Comparison of ENCODE assay signal across 15 cellular contexts in the genomic region with DNA sequence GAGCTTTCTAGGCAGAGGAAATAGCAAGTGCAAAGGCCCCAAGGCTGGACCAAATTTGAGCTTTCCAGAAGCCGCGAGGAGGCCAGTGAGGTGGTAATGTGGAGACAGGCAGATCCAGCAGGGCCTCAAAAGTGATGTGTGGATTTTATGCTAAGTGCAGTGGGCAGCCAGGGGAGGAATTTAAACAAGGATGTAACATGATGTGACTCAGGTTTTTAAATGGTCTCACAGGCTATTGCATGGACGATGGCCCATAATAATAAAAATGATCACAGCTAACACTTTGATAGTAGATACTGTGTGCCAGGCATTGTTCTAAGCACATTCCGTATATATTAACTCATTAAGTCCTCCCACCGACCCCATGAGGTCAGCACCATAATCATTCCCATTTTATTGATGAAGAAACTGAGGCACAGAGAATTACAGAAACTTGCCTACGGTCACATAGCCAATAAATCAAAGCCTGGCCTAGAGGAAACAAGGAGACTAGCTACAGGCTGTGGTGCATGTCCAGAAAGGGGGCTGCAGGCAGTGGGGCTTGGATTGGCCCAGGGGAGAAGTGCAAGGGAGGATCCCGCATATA. TPM values are rescaled to one million over a fixed set of nuclear protein-coding genes. Genes with fewer than 3 reads are reported as not detected.
DNase-seq lines count a peak whose midpoint lies in the region; ATAC-seq and TF ChIP-seq lines count a peak whose summit lies in the region.
"Had no signal": no experiment of that assay in that cellular context is flagged by ENCODE, and none has a peak within 500 bp of the region (broad histone marks: within the 10 kb centered on the region; RNA-seq: fewer than 3 reads in every experiment).

No MANE protein-coding gene starts in this region.

- no peak overlapping the region for H3K4me3 ChIP-seq in fibroblast of the aortic adventitia (ENCODE audit: low read depth, low read length)
- H3K4me3 ChIP-seq: skin epidermis, upper lobe of right lung had no signal

- H3K27me3 Mint-ChIP-seq in stimulated activated naive CD8-positive, alpha-beta T cell treated with anti-CD3 and anti-CD28 coated beads, Interleukin-15, Interleukin-2, amounts not matched to agents 100 ng/mL and 50 ng/mL, for 24 hours, result no peaks in the 10 kb centered on the region
- H3K27me3 Mint-ChIP-seq in activated naive CD8-positive, alpha-beta T cell treated with anti-CD3 and anti-CD28 coated beads, Interleukin-2, amount 50 U/mL, for 24 hours, result no peaks in the 10 kb centered on the region
- H3K27me3 Mint-ChIP-seq: naive B cell had no signal

- H3K4me3 Mint-ChIP-seq in stimulated activated naive CD8-positive, alpha-beta T cell treated with anti-CD3 and anti-CD28 coated beads, Interleukin-15, Interleukin-2, amounts not matched to agents 100 ng/mL and 50 ng/mL, for 24 hours, result no peak overlapping the region
- no peak overlapping the region for H3K4me3 Mint-ChIP-seq in activated naive CD8-positive, alpha-beta T cell treated with anti-CD3 and anti-CD28 coated beads, Interleukin-2, amount 50 U/mL, for 24 hours

- no peaks in the 10 kb centered on the region for H3K36me3 Mint-ChIP-seq in stimulated activated naive CD8-positive, alpha-beta T cell treated with anti-CD3 and anti-CD28 coated beads, Interleukin-15, Interleukin-2, amounts not matched to agents 100 ng/mL and 50 ng/mL, for 24 hours (ENCODE audit: low read depth)
- H3K36me3 Mint-ChIP-seq in activated naive CD8-positive, alpha-beta T cell treated with anti-CD3 and anti-CD28 coated beads, Interleukin-2, amount 50 U/mL, for 24 hours (ENCODE audit: low read depth), result no peaks in the 10 kb centered on the region
- H3K36me3 Mint-ChIP-seq: naive B cell had no signal

- H3K9me3 Mint-ChIP-seq in stimulated activated naive CD8-positive, alpha-beta T cell treated with anti-CD3 and anti-CD28 coated beads, Interleukin-15, Interleukin-2, amounts not matched to agents 100 ng/mL and 50 ng/mL, for 24 hours, result peaks cover 5% of the 10 kb centered on the region
- peaks cover 13% of the 10 kb centered on the region for H3K9me3 Mint-ChIP-seq in activated naive CD8-positive, alpha-beta T cell treated with anti-CD3 and anti-CD28 coated beads, Interleukin-2, amount 50 U/mL, for 24 hours
- H3K9me3 Mint-ChIP-seq: naive B cell had no signal

- TF ChIP-seq CTCF in fibroblast of the aortic adventitia (IDR thresholded peaks at IDR 0.05; ENCODE audit: insufficient read depth, low read length), result no peak

- no peak for ATAC-seq in stimulated activated naive CD8-positive, alpha-beta T cell treated with anti-CD3 and anti-CD28 coated beads, Interleukin-15, Interleukin-2, amounts not matched to agents 100 U/mL and 50 U/mL, for 24 hours
- ATAC-seq in activated naive CD8-positive, alpha-beta T cell treated with anti-CD3 and anti-CD28 coated beads, Interleukin-2, amount 50 U/mL, for 24 hours, result no peak
- no peak for ATAC-seq in GM18498 (IDR thresholded peaks at IDR 0.05; ENCODE audit: unreplicated experiment)
- ATAC-seq: foreskin keratinocyte had no signal

- peaks cover 48% of the 10 kb centered on the region for H3K4me1 Mint-ChIP-seq in stimulated activated naive CD8-positive, alpha-beta T cell treated with anti-CD3 and anti-CD28 coated beads, Interleukin-15, Interleukin-2, amounts not matched to agents 100 ng/mL and 50 ng/mL, for 24 hours (ENCODE audit: low read depth)
- H3K4me1 Mint-ChIP-seq in activated naive CD8-positive, alpha-beta T cell treated with anti-CD3 and anti-CD28 coated beads, Interleukin-2, amount 50 U/mL, for 24 hours, result peaks cover 39% of the 10 kb centered on the region

- intact Hi-C loops in posterior vena cava (cut with DNase I), result no loop called here

- DNase-seq in stimulated activated naive CD8-positive, alpha-beta T cell treated with anti-CD3 and anti-CD28 coated beads, Interleukin-15, Interleukin-2, amounts not matched to agents 100 U/mL and 50 U/mL, for 24 hours, result no peak
- no peak for DNase-seq in activated naive CD8-positive, alpha-beta T cell treated with anti-CD3 and anti-CD28 coated beads, Interleukin-2, amount 50 U/mL, for 24 hours
- DNase-seq in fibroblast of the aortic adventitia (ENCODE audit: low read depth) (peak; percentile 84), posterior vena cava (ENCODE audit: low spot score) (no peak), inferior parietal cortex (ENCODE audit: extremely low spot score) (no peak), ecto neural progenitor cell (ENCODE audit: low spot score) (no peak)
- DNase-seq: activated gamma-delta T cell, naive B cell, NCI-H1092, NCI-H446, upper lobe of right lung had no signal

- peak overlapping the region; percentile 96 for H3K27ac Mint-ChIP-seq in stimulated activated naive CD8-positive, alpha-beta T cell treated with anti-CD3 and anti-CD28 coated beads, Interleukin-15, Interleukin-2, amounts not matched to agents 100 ng/mL and 50 ng/mL, for 24 hours
- peak overlapping the region; percentile 95 for H3K27ac Mint-ChIP-seq in activated naive CD8-positive, alpha-beta T cell treated with anti-CD3 and anti-CD28 coated beads, Interleukin-2, amount 50 U/mL, for 24 hours

RNA-seq across cellular contexts. Expression of a gene that starts 18.0 kb away (rescaled TPM):
- 3.5 and 13.0 TPM in 2 replicates for total RNA-seq in fibroblast of the aortic adventitia (ENCODE audit: low replicate concordance)
- 10 to 100 TPM; 16.9 to 22.0 TPM for total RNA-seq in posterior vena cava
